14 cellular contexts compared by ENCODE assay signal in the genomic region with DNA sequence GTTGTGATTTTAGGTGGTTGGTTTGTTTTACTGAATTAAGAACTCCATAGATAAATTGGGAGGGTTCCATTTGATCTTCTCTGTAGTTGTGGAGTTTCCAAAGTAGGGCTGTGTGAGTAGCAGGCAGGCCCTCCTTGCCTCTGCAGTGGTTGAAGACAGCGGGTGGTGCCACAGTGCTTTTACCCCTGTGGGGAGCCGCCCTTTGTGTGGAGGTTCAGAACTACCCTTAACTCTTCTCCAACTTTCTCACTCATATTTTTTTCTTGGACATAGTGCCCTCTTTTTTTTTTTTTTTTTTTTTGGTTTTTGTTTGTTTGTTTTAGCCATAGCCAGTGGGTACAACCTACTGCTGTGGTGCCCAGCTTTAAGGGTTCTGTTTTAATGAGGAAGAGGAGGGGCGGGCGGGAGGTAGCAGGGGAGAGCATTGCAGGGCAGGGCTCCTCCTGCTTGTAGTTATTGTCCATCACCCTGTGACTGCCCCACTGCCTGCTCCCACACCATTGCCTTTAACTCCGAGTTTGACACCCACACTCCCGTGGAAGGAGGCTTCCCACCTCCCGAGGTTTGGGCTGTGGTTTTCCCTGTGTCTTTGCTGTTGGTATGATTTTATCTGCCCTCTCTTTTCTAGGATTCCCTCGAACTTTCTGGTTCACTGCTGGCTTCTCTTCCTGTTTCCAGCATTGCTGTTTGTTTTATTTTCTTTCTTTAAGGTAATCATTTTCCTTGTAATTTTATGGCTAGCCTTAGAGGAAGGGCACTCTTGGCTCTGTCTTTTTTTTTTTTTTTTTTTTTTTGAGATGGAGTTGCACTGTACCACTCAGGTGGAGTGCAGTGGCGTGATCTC. TPM values are rescaled to one million over a fixed set of nuclear protein-coding genes. Genes with fewer than 3 reads are reported as not detected.
DNase-seq lines count a peak whose midpoint lies in the region; ATAC-seq and TF ChIP-seq lines count a peak whose summit lies in the region.
"Had no signal": no experiment of that assay in that cellular context is flagged by ENCODE, and none has a peak within 500 bp of the region (broad histone marks: within the 10 kb centered on the region; RNA-seq: fewer than 3 reads in every experiment).

No MANE protein-coding gene starts in this region.

- CTCF ChIA-PET in HEK293 (lab: Yijun Ruan, JAX), result interaction anchor here (0.5 to 1.3 kb wide), 4 partner anchors 121 to 178 kb away, joined by 3 to 6 read pairs (median 5); no protein-coding TSS in a partner anchor
- CTCF ChIA-PET in WTC11 (lab: Charles Lee), result no interaction called here

- H3K79me2 ChIP-seq in osteoblast (ENCODE audit: insufficient read depth, low read length), result no peaks in the 10 kb centered on the region

- H3K9me3 ChIP-seq in HEK293 (ENCODE audit: control insufficient read depth, insufficient read depth, low read depth, low read length) (no peaks in the 10 kb centered on the region), endodermal cell (ENCODE audit: control insufficient read depth, low read length) (no peaks in the 10 kb centered on the region), osteoblast (ENCODE audit: low read depth, low read length) (no peaks in the 10 kb centered on the region), ascending aorta (no peaks in the 10 kb centered on the region)

- no peaks in the 10 kb centered on the region for H3K36me3 ChIP-seq in HEK293 (ENCODE audit: control insufficient read depth in 2 of 2, insufficient read depth in 1 of 2, low read length in 2 of 2)
- no peaks in the 10 kb centered on the region for H3K36me3 ChIP-seq in endodermal cell (ENCODE audit: control insufficient read depth, insufficient read depth, low read length)
- H3K36me3 ChIP-seq in osteoblast (ENCODE audit: insufficient read depth, low read length), result no peaks in the 10 kb centered on the region
- H3K36me3 ChIP-seq in ascending aorta, result no peaks in the 10 kb centered on the region

- H3K27me3 Mint-ChIP-seq in WTC11 (ENCODE audit: low read depth) (no peaks in the 10 kb centered on the region), endodermal cell (ENCODE audit: insufficient read depth) (no peaks in the 10 kb centered on the region), natural killer cell (ENCODE audit: low read depth in 2 of 2) (peaks cover 6 to 7% of the 10 kb centered on the region in 2 donors)
- H3K27me3 Mint-ChIP-seq: CD4-positive, alpha-beta T cell had no signal

- H3K27ac ChIP-seq in HEK293 (ENCODE audit: extremely low read depth, low read depth, low read length), result no peak overlapping the region
- no peak overlapping the region for H3K27ac ChIP-seq in endodermal cell (ENCODE audit: low read depth, low read length)
- no peak overlapping the region for H3K27ac ChIP-seq in osteoblast (ENCODE audit: low read depth, low read length)
- H3K27ac ChIP-seq in ascending aorta, result no peak overlapping the region

- H3K9ac ChIP-seq in endodermal cell (ENCODE audit: extremely low read depth, low read length, poor library complexity, severe bottlenecking), result no peak overlapping the region

- ATAC-seq in WTC11 (peak; percentile 60), natural killer cell (no peak)
- ATAC-seq: GM12878 had no signal

- no peak overlapping the region for H3K4me3 ChIP-seq in HEK293 (ENCODE audit: low read depth, low read length)
- H3K4me3 ChIP-seq in endodermal cell (ENCODE audit: low read length), result no peak overlapping the region
- no peak overlapping the region for H3K4me3 ChIP-seq in osteoblast (ENCODE audit: insufficient read depth, low read length)
- H3K4me3 ChIP-seq in ascending aorta, result no peak overlapping the region
- H3K4me3 ChIP-seq: GM12878 had no signal

- peak overlapping the region; percentile 72 for H2AFZ ChIP-seq in osteoblast (ENCODE audit: low read length)

- H3K9me3 Mint-ChIP-seq in WTC11 (no peaks in the 10 kb centered on the region), endodermal cell (no peaks in the 10 kb centered on the region), natural killer cell (no peaks in the 10 kb centered on the region)
- H3K9me3 Mint-ChIP-seq: CD4-positive, alpha-beta T cell had no signal

- H3K27ac Mint-ChIP-seq in WTC11 (no peak overlapping the region), endodermal cell (peak overlapping the region; percentile 48), natural killer cell (no peak overlapping the region)
- H3K27ac Mint-ChIP-seq: B cell; CD4-positive, alpha-beta T cell had no signal

- H3K27me3 ChIP-seq in endodermal cell (ENCODE audit: control insufficient read depth, insufficient read depth, low read length, poor library complexity, severe bottlenecking) (no peaks in the 10 kb centered on the region), osteoblast (ENCODE audit: insufficient read depth, low read length) (no peaks in the 10 kb centered on the region), ascending aorta (no peaks in the 10 kb centered on the region)

- H3K4me1 Mint-ChIP-seq in WTC11, result peaks cover 43% of the 10 kb centered on the region
- H3K4me1 Mint-ChIP-seq in endodermal cell, result peaks cover 3% of the 10 kb centered on the region
- H3K4me1 Mint-ChIP-seq in natural killer cell, result peaks cover 7 to 8% of the 10 kb centered on the region in 2 donors
- H3K4me1 Mint-ChIP-seq: B cell had no signal

- POLR2A ChIA-PET in HEK293 (lab: Yijun Ruan, JAX), result interaction anchor here (0.7 kb wide), 1 partner anchor 218 kb away, joined by 3 read pairs; a partner anchor contains a TSS
- POLR2A ChIA-PET in WTC11 (lab: Charles Lee), result interaction anchor here (0.5 to 0.6 kb wide), 2 partner anchors 118 to 906 kb away, joined by 3 read pairs; no protein-coding TSS in a partner anchor

- WGBS in endodermal cell (ENCODE audit: insufficient coverage in 1 of 2, insufficient read length in 1 of 2), 2 experiments, result 87 to 92% methylated on average over 3 to 9 of the region's 9 CpGs

- intact Hi-C loops in ascending aorta (cut with DNase I), result no loop called here
- intact Hi-C loops in natural killer cell (cut with micrococcal nuclease), result no loop called here

- no peaks in the 10 kb centered on the region for H4K20me1 ChIP-seq in osteoblast (ENCODE audit: insufficient read depth, low read length)

- H3K4me3 Mint-ChIP-seq in WTC11, result no peak overlapping the region
- no peak overlapping the region for H3K4me3 Mint-ChIP-seq in endodermal cell
- H3K4me3 Mint-ChIP-seq in natural killer cell, result no peak overlapping the region
- H3K4me3 Mint-ChIP-seq: B cell; CD4-positive, alpha-beta T cell had no signal

- TF ChIP-seq CTCF in HEK293 (tag by site-specific recombination; IDR thresholded peaks at IDR 0.05), result no peak
- TF ChIP-seq CTCF in WTC11 (IDR thresholded peaks at IDR 0.05), result no peak
- TF ChIP-seq CTCF in endodermal cell (conservative IDR thresholded peaks at IDR 0.05), result no peak
- no peak for TF ChIP-seq CTCF in osteoblast (IDR thresholded peaks at IDR 0.05; ENCODE audit: extremely low read depth, low read depth, low read length)
- no peak for TF ChIP-seq CTCF in ascending aorta (IDR thresholded peaks at IDR 0.05)
- TF ChIP-seq CTCF in natural killer cell (IDR thresholded peaks at IDR 0.05), result no peak

- DNase-seq in WTC11 (ENCODE audit: low spot score), result no peak
- DNase-seq in endodermal cell, result no peak
- no peak for DNase-seq in osteoblast (ENCODE audit: insufficient read length, low spot score, missing footprints)
- DNase-seq in ascending aorta (ENCODE audit: low spot score in 2 of 2), result no peak
- no peak for DNase-seq in natural killer cell
- no peak for DNase-seq in NCI-H1105 treated with DMSO at 0.1 percent for 48 hours (lab: John Stamatoyannopoulos, UW)
- DNase-seq: C1 segment of cervical spinal cord; Calu3; CD4-positive, alpha-beta T cell; DMS 273 treated with DMSO at 0.1 percent for 48 hours; H7 had no signal

- no peaks in the 10 kb centered on the region; the same call in none of the 2 replicates for H3K4me1 ChIP-seq in HEK293 (ENCODE audit: control insufficient read depth, insufficient read depth, low read length)
- H3K4me1 ChIP-seq in endodermal cell (ENCODE audit: control insufficient read depth, insufficient read depth, low read length), result no peaks in the 10 kb centered on the region
- H3K4me1 ChIP-seq in osteoblast (ENCODE audit: insufficient read depth, low read length), result peaks cover 13% of the 10 kb centered on the region
- H3K4me1 ChIP-seq in ascending aorta, result peaks cover 7 to 9% of the 10 kb centered on the region in 2 donors

- H3K36me3 Mint-ChIP-seq in WTC11 (no peaks in the 10 kb centered on the region), endodermal cell (ENCODE audit: low read depth) (no peaks in the 10 kb centered on the region), natural killer cell (no peaks in the 10 kb centered on the region)

- H3K4me2 ChIP-seq in osteoblast (ENCODE audit: insufficient read depth, low read length), result peak overlapping the region; percentile 29

TF ChIP-seq in HEK293, 187 proteins besides CTCF, POLR2A, EP300 and RAD21:
- TF ChIP-seq ZFHX2 (tag by site-specific recombination; conservative IDR thresholded peaks at IDR 0.05) (peak; percentile 75), ZNF138 (tag by site-specific recombination; IDR thresholded peaks at IDR 0.05; ENCODE audit: borderline replicate concordance) (no peak), EGR2 (tag by site-specific recombination; IDR thresholded peaks at IDR 0.05; ENCODE audit: low read depth) (peak; percentile 90)
TF ChIP-seq in HEK293: peak in this region for 2.

TF ChIP-seq in WTC11, 78 proteins besides CTCF, POLR2A, EP300 and RAD21:
- no peak for TF ChIP-seq NR1H2 (CRISPR knock-in tag; IDR thresholded peaks at IDR 0.05)
- TF ChIP-seq ZNF121 (CRISPR knock-in tag; IDR thresholded peaks at IDR 0.05), result no peak

RNA-seq across cellular contexts. Expression of a gene that starts 50.7 kb away (rescaled TPM):
- total RNA-seq in WTC11 (2021) (15.1 to 19.2 TPM (median 16.9 TPM) in 3 replicates), endodermal cell (10 to 100 TPM; 15.7 to 17.5 TPM), osteoblast (25.3 and 31.8 TPM in 2 replicates), ascending aorta (3.7 TPM), natural killer cell (10 to 100 TPM in 1 of 3 donors, 1 to 10 TPM in 2; 6.5 to 11.1 (median 8.7) TPM)
- polyA plus RNA-seq in endodermal cell (2013, experiment 1 of 2), result 19.0 TPM
- 18.6 TPM for polyA plus RNA-seq in endodermal cell (2013, experiment 2 of 2)
